ENCODE assay signal across 8 cellular contexts in genomic region chr17:9729034-9729650, GRCh38.
A peak's percentile ranks its signal among the peaks of the same experiment; 100 is the strongest.
DNase-seq lines count a peak whose midpoint lies in the region; ATAC-seq and TF ChIP-seq lines count a peak whose summit lies in the region.

No MANE protein-coding gene starts in this region.

- H3K4me3 ChIP-seq in cardiac fibroblast (replicated peaks in 1 of 2; ENCODE audit: low read depth in 2 of 2, low read length in 2 of 2) (no peak overlapping the region), kidney epithelial cell (ENCODE audit: low read depth, low read length) (no peak overlapping the region), tibial nerve (no peak overlapping the region)

- H3K36me3 ChIP-seq in kidney epithelial cell (ENCODE audit: control insufficient read depth, insufficient read depth, low read length): peaks cover 1% of the 10 kb centered on the region
- H3K36me3 ChIP-seq in tibial nerve: no peaks in the 10 kb centered on the region

- intact Hi-C loops in CD14-positive monocyte (cut with micrococcal nuclease): no loop called here

- TF ChIP-seq CTCF in CD14-positive monocyte (IDR thresholded peaks at IDR 0.05) (peak; percentile 99), cardiac fibroblast (IDR thresholded peaks at IDR 0.05; ENCODE audit: low read depth, low read length) (peak; percentile 98), kidney epithelial cell (IDR thresholded peaks at IDR 0.05; ENCODE audit: insufficient read depth, low read length, poor library complexity, severe bottlenecking) (peak; percentile 99), tibial nerve (IDR thresholded peaks at IDR 0.05) (peak; percentile 80 to 90 (median 81))

- H3K4me1 Mint-ChIP-seq in CD14-positive monocyte: peaks cover 12% of the 10 kb centered on the region

- no peak overlapping the region for H3K27ac Mint-ChIP-seq in CD14-positive monocyte

- H3K9me3 Mint-ChIP-seq in CD14-positive monocyte: peaks cover 0 to 3% (median 0%) of the 10 kb centered on the region in 7 donors

- peaks cover 0 to 7% (median 0%) of the 10 kb centered on the region in 4 donors for H3K4me1 ChIP-seq in tibial nerve

- 0% methylated on average over 2 of the region's 2 CpGs for WGBS in tibial nerve, 2 donors

- DNase-seq in CD14-positive monocyte (ENCODE audit: low spot score): no peak
- DNase-seq in GM19238 (ENCODE audit: insufficient read length, low spot score): peak; percentile 22
- DNase-seq in NCI-H460 (ENCODE audit: extremely low read depth, low read depth): peak; percentile 90
- peak; percentile 51 to 67 for DNase-seq in cardiac fibroblast (ENCODE audit: low read depth in 2 of 2)
- peak; percentile 4 for DNase-seq in kidney epithelial cell (ENCODE audit: low read depth)
- DNase-seq in tibial nerve (ENCODE audit: low spot score in 2 of 2): peak in 1 of 2 donors; percentile 30
- DNase-seq in KG1 (lab: John Stamatoyannopoulos, UW): no peak

- no peak overlapping the region for H3K4me3 Mint-ChIP-seq in CD14-positive monocyte

- no peak overlapping the region for H3K27ac ChIP-seq in tibial nerve

- H3K27me3 ChIP-seq in kidney epithelial cell (ENCODE audit: control insufficient read depth, insufficient read depth, low read length): no peaks in the 10 kb centered on the region
- H3K27me3 ChIP-seq in tibial nerve: no peaks in the 10 kb centered on the region

- peaks cover 0 to 4% (median 4%) of the 10 kb centered on the region in 3 donors for H3K27me3 Mint-ChIP-seq in CD14-positive monocyte (ENCODE audit: low read depth in 3 of 3)

- no peak for ATAC-seq in GM18511 (IDR thresholded peaks at IDR 0.05; ENCODE audit: unreplicated experiment)

- no peaks in the 10 kb centered on the region for H3K36me3 Mint-ChIP-seq in CD14-positive monocyte

- no peaks in the 10 kb centered on the region for H3K9me3 ChIP-seq in tibial nerve

- TF ChIP-seq EP300 in tibial nerve (IDR thresholded peaks at IDR 0.05): no peak

- TF ChIP-seq POLR2A in tibial nerve (IDR thresholded peaks at IDR 0.05): no peak

Comparison
In these comparisons a context has a peak if more than half of its experiments do, and no peak if none do; other contexts are left out.
1. DNase-seq: peak in GM19238 (single experiment), NCI-H460 (single experiment), cardiac fibroblast (2 of 2) and kidney epithelial cell (single experiment); none in CD14-positive monocyte (single experiment) and KG1 (single experiment).
2. Peak in every context shown above with its lines, with median percentiles within 50 percentile points of each other: CTCF ChIP-seq.